ENCODE assay signal across 1 cellular context in the genomic region with DNA sequence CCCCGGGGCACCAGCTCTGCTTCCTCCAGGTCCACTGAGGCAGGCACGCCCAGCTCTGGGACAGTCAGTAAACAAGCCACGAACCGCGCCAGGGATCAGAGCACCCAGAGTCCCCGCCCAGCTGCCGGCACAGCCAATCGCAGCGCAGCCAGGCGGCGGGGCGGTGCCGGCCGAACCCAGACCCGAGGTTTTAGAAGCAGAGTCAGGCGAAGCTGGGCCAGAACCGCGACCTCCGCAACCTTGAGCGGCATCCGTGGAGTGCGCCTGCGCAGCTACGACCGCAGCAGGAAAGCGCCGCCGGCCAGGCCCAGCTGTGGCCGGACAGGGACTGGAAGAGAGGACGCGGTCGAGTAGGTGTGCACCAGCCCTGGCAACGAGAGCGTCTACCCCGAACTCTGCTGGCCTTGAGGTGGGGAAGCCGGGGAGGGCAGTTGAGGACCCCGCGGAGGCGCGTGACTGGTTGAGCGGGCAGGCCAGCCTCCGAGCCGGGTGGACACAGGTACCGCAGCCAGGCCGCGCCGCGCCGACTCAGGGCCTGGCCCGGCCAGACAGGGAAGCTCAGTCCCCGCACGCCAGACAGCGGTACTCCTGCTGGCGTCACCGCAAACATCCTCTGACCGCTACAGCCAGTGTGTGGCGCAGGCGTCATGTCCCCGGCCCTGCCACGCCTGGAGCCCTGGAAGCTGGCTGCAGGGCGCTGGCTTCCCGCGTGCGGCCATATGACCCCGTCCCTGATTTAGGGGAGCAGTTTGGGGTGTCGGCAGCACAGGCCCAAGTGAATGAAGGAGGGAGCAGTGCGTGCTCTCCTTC.
A peak's percentile ranks its signal among the peaks of the same experiment; 100 is the strongest.
TF ChIP-seq lines count a peak whose summit lies in the region.

A gene (plus strand): TSS at position 220 of the 810 bp plus-strand sequence. CDS start 1,485 bp downstream, outside the sequence.

TF ChIP-seq in HepG2, 621 proteins besides CTCF, POLR2A, EP300 and RAD21 (continued from another document and continues in another):
- TF ChIP-seq, protein P1, sequence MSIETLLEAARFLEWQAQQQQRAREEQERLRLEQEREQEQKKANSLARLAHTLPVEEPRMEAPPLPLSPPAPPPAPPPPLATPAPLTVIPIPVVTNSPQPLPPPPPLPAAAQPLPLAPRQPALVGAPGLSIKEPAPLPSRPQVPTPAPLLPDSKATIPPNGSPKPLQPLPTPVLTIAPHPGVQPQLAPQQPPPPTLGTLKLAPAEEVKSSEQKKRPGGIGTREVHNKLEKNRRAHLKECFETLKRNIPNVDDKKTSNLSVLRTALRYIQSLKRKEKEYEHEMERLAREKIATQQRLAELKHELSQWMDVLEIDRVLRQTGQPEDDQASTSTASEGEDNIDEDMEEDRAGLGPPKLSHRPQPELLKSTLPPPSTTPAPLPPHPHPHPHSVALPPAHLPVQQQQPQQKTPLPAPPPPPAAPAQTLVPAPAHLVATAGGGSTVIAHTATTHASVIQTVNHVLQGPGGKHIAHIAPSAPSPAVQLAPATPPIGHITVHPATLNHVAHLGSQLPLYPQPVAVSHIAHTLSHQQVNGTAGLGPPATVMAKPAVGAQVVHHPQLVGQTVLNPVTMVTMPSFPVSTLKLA (IDR thresholded peaks at IDR 0.05), result no peak
- TF ChIP-seq ZNF253 (CRISPR knock-in tag; IDR thresholded peaks at IDR 0.05; ENCODE audit: borderline replicate concordance), result peak; percentile 74; the same call in 1 of the 2 replicates
- peak; percentile 68 for TF ChIP-seq FOXA3 (CRISPR knock-in tag; IDR thresholded peaks at IDR 0.05)
- TF ChIP-seq, protein P2, sequence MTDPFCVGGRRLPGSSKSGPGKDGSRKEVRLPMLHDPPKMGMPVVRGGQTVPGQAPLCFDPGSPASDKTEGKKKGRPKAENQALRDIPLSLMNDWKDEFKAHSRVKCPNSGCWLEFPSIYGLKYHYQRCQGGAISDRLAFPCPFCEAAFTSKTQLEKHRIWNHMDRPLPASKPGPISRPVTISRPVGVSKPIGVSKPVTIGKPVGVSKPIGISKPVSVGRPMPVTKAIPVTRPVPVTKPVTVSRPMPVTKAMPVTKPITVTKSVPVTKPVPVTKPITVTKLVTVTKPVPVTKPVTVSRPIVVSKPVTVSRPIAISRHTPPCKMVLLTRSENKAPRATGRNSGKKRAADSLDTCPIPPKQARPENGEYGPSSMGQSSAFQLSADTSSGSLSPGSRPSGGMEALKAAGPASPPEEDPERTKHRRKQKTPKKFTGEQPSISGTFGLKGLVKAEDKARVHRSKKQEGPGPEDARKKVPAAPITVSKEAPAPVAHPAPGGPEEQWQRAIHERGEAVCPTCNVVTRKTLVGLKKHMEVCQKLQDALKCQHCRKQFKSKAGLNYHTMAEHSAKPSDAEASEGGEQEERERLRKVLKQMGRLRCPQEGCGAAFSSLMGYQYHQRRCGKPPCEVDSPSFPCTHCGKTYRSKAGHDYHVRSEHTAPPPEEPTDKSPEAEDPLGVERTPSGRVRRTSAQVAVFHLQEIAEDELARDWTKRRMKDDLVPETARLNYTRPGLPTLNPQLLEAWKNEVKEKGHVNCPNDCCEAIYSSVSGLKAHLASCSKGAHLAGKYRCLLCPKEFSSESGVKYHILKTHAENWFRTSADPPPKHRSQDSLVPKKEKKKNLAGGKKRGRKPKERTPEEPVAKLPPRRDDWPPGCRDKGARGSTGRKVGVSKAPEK (CRISPR knock-in tag; IDR thresholded peaks at IDR 0.05; ENCODE audit: borderline replicate concordance), result no peak
- TF ChIP-seq NFATC3 (CRISPR knock-in tag; IDR thresholded peaks at IDR 0.05), result peak; percentile 90
- TF ChIP-seq, protein P3, sequence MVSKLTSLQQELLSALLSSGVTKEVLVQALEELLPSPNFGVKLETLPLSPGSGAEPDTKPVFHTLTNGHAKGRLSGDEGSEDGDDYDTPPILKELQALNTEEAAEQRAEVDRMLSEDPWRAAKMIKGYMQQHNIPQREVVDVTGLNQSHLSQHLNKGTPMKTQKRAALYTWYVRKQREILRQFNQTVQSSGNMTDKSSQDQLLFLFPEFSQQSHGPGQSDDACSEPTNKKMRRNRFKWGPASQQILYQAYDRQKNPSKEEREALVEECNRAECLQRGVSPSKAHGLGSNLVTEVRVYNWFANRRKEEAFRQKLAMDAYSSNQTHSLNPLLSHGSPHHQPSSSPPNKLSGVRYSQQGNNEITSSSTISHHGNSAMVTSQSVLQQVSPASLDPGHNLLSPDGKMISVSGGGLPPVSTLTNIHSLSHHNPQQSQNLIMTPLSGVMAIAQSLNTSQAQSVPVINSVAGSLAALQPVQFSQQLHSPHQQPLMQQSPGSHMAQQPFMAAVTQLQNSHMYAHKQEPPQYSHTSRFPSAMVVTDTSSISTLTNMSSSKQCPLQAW (CRISPR knock-in tag; IDR thresholded peaks at IDR 0.05), result peak; percentile 55
- peak; percentile 80 for TF ChIP-seq EED (CRISPR knock-in tag; IDR thresholded peaks at IDR 0.05)
- no peak for TF ChIP-seq ZNF33A (CRISPR knock-in tag; IDR thresholded peaks at IDR 0.05; ENCODE audit: borderline replicate concordance)
- no peak for TF ChIP-seq KLF11 (CRISPR knock-in tag; IDR thresholded peaks at IDR 0.05)
- TF ChIP-seq ZNF44 (CRISPR knock-in tag; IDR thresholded peaks at IDR 0.05), result peak; percentile 86; the same call in 1 of the 2 replicates
- peak; percentile 86 for TF ChIP-seq DMAP1 (CRISPR knock-in tag; IDR thresholded peaks at IDR 0.05)
- TF ChIP-seq DR1 (CRISPR knock-in tag; IDR thresholded peaks at IDR 0.05), result 0 out of 2 replicates have a peak, but pooled peaks have one; percentile 59
- TF ChIP-seq ZNF615 (CRISPR knock-in tag; IDR thresholded peaks at IDR 0.05; ENCODE audit: borderline replicate concordance), result no peak
- TF ChIP-seq RELA (CRISPR knock-in tag; IDR thresholded peaks at IDR 0.05), result 0 out of 2 replicates have a peak, but pooled peaks have one; percentile 49
- peak; percentile 40 for TF ChIP-seq GATAD2A (CRISPR knock-in tag; IDR thresholded peaks at IDR 0.05)
- TF ChIP-seq ZC3H4 (CRISPR knock-in tag; IDR thresholded peaks at IDR 0.05; ENCODE audit: borderline replicate concordance), result no peak
- no peak; the same call in 1 of the 2 replicates for TF ChIP-seq ZNF264 (CRISPR knock-in tag; IDR thresholded peaks at IDR 0.05)
- no peak for TF ChIP-seq SIX1 (CRISPR knock-in tag; IDR thresholded peaks at IDR 0.05; ENCODE audit: borderline replicate concordance)
- TF ChIP-seq, protein P4, sequence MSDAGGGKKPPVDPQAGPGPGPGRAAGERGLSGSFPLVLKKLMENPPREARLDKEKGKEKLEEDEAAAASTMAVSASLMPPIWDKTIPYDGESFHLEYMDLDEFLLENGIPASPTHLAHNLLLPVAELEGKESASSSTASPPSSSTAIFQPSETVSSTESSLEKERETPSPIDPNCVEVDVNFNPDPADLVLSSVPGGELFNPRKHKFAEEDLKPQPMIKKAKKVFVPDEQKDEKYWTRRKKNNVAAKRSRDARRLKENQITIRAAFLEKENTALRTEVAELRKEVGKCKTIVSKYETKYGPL (CRISPR knock-in tag; IDR thresholded peaks at IDR 0.05), result no peak
- peak; percentile 13; the same call in 1 of the 2 replicates for TF ChIP-seq ZNF121 (CRISPR knock-in tag; IDR thresholded peaks at IDR 0.05)
- TF ChIP-seq SMAD9 (CRISPR knock-in tag; IDR thresholded peaks at IDR 0.05), result peak; percentile 38; the same call in 1 of the 2 replicates
- TF ChIP-seq, protein P5, sequence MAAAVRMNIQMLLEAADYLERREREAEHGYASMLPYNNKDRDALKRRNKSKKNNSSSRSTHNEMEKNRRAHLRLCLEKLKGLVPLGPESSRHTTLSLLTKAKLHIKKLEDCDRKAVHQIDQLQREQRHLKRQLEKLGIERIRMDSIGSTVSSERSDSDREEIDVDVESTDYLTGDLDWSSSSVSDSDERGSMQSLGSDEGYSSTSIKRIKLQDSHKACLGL (CRISPR knock-in tag; IDR thresholded peaks at IDR 0.05), result no peak
- TF ChIP-seq ISX (CRISPR knock-in tag; conservative IDR thresholded peaks at IDR 0.05), result peak; percentile 38; the same call in 1 of the 2 replicates
- TF ChIP-seq, protein P6, sequence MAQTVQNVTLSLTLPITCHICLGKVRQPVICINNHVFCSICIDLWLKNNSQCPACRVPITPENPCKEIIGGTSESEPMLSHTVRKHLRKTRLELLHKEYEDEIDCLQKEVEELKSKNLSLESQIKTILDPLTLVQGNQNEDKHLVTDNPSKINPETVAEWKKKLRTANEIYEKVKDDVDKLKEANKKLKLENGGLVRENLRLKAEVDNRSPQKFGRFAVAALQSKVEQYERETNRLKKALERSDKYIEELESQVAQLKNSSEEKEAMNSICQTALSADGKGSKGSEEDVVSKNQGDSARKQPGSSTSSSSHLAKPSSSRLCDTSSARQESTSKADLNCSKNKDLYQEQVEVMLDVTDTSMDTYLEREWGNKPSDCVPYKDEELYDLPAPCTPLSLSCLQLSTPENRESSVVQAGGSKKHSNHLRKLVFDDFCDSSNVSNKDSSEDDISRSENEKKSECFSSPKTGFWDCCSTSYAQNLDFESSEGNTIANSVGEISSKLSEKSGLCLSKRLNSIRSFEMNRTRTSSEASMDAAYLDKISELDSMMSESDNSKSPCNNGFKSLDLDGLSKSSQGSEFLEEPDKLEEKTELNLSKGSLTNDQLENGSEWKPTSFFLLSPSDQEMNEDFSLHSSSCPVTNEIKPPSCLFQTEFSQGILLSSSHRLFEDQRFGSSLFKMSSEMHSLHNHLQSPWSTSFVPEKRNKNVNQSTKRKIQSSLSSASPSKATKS (CRISPR knock-in tag; IDR thresholded peaks at IDR 0.05), result no peak; the same call in 1 of the 2 replicates
- TF ChIP-seq ZKSCAN8 (CRISPR knock-in tag; IDR thresholded peaks at IDR 0.05; ENCODE audit: borderline replicate concordance), result peak; percentile 18; the same call in 1 of the 2 replicates
- TF ChIP-seq, protein P7, sequence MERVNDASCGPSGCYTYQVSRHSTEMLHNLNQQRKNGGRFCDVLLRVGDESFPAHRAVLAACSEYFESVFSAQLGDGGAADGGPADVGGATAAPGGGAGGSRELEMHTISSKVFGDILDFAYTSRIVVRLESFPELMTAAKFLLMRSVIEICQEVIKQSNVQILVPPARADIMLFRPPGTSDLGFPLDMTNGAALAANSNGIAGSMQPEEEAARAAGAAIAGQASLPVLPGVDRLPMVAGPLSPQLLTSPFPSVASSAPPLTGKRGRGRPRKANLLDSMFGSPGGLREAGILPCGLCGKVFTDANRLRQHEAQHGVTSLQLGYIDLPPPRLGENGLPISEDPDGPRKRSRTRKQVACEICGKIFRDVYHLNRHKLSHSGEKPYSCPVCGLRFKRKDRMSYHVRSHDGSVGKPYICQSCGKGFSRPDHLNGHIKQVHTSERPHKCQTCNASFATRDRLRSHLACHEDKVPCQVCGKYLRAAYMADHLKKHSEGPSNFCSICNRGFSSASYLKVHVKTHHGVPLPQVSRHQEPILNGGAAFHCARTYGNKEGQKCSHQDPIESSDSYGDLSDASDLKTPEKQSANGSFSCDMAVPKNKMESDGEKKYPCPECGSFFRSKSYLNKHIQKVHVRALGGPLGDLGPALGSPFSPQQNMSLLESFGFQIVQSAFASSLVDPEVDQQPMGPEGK (CRISPR knock-in tag; IDR thresholded peaks at IDR 0.05), result no peak
- TF ChIP-seq SIX4 (CRISPR knock-in tag; IDR thresholded peaks at IDR 0.05), result no peak
- TF ChIP-seq ZNF274 (CRISPR knock-in tag; IDR thresholded peaks at IDR 0.05), result peak; percentile 94
- 0 out of 2 replicates have a peak, but pooled peaks have one; percentile 75 for TF ChIP-seq ZNF569 (CRISPR knock-in tag; IDR thresholded peaks at IDR 0.05; ENCODE audit: borderline replicate concordance)
- no peak for TF ChIP-seq SUZ12 (IDR thresholded peaks at IDR 0.05; ENCODE audit: low read depth, low read length)
- TF ChIP-seq, protein P8, sequence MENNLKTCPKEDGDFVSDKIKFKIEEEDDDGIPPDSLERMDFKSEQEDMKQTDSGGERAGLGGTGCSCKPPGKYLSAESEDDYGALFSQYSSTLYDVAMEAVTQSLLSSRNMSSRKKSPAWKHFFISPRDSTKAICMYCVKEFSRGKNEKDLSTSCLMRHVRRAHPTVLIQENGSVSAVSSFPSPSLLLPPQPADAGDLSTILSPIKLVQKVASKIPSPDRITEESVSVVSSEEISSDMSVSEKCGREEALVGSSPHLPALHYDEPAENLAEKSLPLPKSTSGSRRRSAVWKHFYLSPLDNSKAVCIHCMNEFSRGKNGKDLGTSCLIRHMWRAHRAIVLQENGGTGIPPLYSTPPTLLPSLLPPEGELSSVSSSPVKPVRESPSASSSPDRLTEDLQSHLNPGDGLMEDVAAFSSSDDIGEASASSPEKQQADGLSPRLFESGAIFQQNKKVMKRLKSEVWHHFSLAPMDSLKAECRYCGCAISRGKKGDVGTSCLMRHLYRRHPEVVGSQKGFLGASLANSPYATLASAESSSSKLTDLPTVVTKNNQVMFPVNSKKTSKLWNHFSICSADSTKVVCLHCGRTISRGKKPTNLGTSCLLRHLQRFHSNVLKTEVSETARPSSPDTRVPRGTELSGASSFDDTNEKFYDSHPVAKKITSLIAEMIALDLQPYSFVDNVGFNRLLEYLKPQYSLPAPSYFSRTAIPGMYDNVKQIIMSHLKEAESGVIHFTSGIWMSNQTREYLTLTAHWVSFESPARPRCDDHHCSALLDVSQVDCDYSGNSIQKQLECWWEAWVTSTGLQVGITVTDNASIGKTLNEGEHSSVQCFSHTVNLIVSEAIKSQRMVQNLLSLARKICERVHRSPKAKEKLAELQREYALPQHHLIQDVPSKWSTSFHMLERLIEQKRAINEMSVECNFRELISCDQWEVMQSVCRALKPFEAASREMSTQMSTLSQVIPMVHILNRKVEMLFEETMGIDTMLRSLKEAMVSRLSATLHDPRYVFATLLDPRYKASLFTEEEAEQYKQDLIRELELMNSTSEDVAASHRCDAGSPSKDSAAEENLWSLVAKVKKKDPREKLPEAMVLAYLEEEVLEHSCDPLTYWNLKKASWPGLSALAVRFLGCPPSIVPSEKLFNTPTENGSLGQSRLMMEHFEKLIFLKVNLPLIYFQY (CRISPR knock-in tag; IDR thresholded peaks at IDR 0.05; ENCODE audit: borderline replicate concordance), result peak; percentile 100
- no peak for TF ChIP-seq NBN (conservative IDR thresholded peaks at IDR 0.05)
- TF ChIP-seq, protein P9, sequence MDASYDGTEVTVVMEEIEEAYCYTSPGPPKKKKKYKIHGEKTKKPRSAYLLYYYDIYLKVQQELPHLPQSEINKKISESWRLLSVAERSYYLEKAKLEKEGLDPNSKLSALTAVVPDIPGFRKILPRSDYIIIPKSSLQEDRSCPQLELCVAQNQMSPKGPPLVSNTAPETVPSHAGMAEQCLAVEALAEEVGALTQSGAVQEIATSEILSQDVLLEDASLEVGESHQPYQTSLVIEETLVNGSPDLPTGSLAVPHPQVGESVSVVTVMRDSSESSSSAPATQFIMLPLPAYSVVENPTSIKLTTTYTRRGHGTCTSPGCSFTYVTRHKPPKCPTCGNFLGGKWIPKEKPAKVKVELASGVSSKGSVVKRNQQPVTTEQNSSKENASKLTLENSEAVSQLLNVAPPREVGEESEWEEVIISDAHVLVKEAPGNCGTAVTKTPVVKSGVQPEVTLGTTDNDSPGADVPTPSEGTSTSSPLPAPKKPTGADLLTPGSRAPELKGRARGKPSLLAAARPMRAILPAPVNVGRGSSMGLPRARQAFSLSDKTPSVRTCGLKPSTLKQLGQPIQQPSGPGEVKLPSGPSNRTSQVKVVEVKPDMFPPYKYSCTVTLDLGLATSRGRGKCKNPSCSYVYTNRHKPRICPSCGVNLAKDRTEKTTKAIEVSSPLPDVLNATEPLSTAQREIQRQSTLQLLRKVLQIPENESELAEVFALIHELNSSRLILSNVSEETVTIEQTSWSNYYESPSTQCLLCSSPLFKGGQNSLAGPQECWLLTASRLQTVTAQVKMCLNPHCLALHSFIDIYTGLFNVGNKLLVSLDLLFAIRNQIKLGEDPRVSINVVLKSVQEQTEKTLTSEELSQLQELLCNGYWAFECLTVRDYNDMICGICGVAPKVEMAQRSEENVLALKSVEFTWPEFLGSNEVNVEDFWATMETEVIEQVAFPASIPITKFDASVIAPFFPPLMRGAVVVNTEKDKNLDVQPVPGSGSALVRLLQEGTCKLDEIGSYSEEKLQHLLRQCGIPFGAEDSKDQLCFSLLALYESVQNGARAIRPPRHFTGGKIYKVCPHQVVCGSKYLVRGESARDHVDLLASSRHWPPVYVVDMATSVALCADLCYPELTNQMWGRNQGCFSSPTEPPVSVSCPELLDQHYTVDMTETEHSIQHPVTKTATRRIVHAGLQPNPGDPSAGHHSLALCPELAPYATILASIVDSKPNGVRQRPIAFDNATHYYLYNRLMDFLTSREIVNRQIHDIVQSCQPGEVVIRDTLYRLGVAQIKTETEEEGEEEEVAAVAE (CRISPR knock-in tag; IDR thresholded peaks at IDR 0.05; ENCODE audit: borderline replicate concordance), result 0 out of 2 replicates have a peak, but pooled peaks have one; percentile 23
- no peak for TF ChIP-seq KDM1A (CRISPR knock-in tag; IDR thresholded peaks at IDR 0.05)
